In genomic region chr1:96559181-96559580, GRCh38 we compare ENCODE assay signal across 19 cellular contexts.
A peak's percentile ranks its signal among the peaks of the same experiment; 100 is the strongest.
DNase-seq lines count a peak whose midpoint lies in the region; ATAC-seq and TF ChIP-seq lines count a peak whose summit lies in the region.
"Had no signal": no experiment of that assay in that cellular context is flagged by ENCODE, and none has a peak within 500 bp of the region (broad histone marks: within the 10 kb centered on the region; RNA-seq: fewer than 3 reads in every experiment).

No MANE protein-coding gene starts in this region.

- intact Hi-C loops in left ventricle myocardium superior (cut with micrococcal nuclease) = no loop called here
- intact Hi-C loops in heart right ventricle (cut with DNase I) = no loop called here
- intact Hi-C loops in stomach (cut with DNase I; ENCODE audit: low total_unique reads) = no loop called here

- no peaks in the 10 kb centered on the region for H3K79me1 ChIP-seq in mesenchymal stem cell (replicated peaks; ENCODE audit: low read length, poor library complexity, severe bottlenecking)

- H3K4me3 ChIP-seq in heart right ventricle = peak overlapping the region in 1 of 10 donors; percentile 21
- H3K4me3 ChIP-seq in cardiac fibroblast (replicated peaks in 1 of 2; ENCODE audit: low read depth in 2 of 2, low read length in 2 of 2) = peak overlapping the region in 1 of 2 donors; percentile 22
- peak overlapping the region in 1 of 2 experiments; percentile 46 for H3K4me3 ChIP-seq in mesenchymal stem cell (ENCODE audit: insufficient read depth in 1 of 2, low read depth in 1 of 2, low read length in 2 of 2)
- no peak overlapping the region for H3K4me3 ChIP-seq in MG63
- no peak overlapping the region for H3K4me3 ChIP-seq in stomach
- H3K4me3 ChIP-seq: A549, coronary artery, lower lobe of right lung, right lobe of liver had no signal

- TF ChIP-seq POLR2A in stomach (IDR thresholded peaks at IDR 0.05) = no peak

- no peaks in the 10 kb centered on the region for H3K9me3 Mint-ChIP-seq in endothelial cell (ENCODE audit: unreplicated experiment)
- H3K9me3 Mint-ChIP-seq: T-helper 1 cell treated with Interleukin-12 subunit alpha and Interleukin-12 subunit beta and Interleukin-4 antibody, amounts not matched to agents 30 μg/mL and 1 μg/mL, for 36 hours had no signal

- WGBS in heart right ventricle, 2 donors = 48 to 66% methylated on average over 4 of the region's 4 CpGs
- WGBS in mesenchymal stem cell = 78% methylated on average over 4 of the region's 4 CpGs
- WGBS in stomach, 5 donors = 69 to 86% (median 74%) methylated on average over 4 of the region's 4 CpGs

- peaks cover 0 to 14% (median 0%) of the 10 kb centered on the region in 9 donors for H3K4me1 ChIP-seq in heart right ventricle
- peaks cover 1% of the 10 kb centered on the region for H3K4me1 ChIP-seq in mesenchymal stem cell (ENCODE audit: control insufficient read depth, insufficient read depth, low read depth, low read length)
- no peaks in the 10 kb centered on the region for H3K4me1 ChIP-seq in stomach
- H3K4me1 ChIP-seq: A549, right lobe of liver had no signal

- no peak overlapping the region for H3K27ac ChIP-seq in heart right ventricle
- peak overlapping the region; percentile 79 for H3K27ac ChIP-seq in mesenchymal stem cell (ENCODE audit: low read length, poor library complexity, severe bottlenecking)
- H3K27ac ChIP-seq in stomach = no peak overlapping the region
- H3K27ac ChIP-seq: A549, lower lobe of right lung, right lobe of liver had no signal

- H3K18ac ChIP-seq in mesenchymal stem cell (ENCODE audit: low read depth in 1 of 2, low read length in 2 of 2) = no peak overlapping the region

- TF ChIP-seq CTCF in heart right ventricle (IDR thresholded peaks at IDR 0.05) (no peak), cardiac fibroblast (IDR thresholded peaks at IDR 0.05; ENCODE audit: low read depth, low read length) (no peak), endothelial cell (IDR thresholded peaks at IDR 0.05; ENCODE audit: unreplicated experiment) (no peak), stomach (IDR thresholded peaks at IDR 0.05) (no peak)

- no peak overlapping the region for H2AK5ac ChIP-seq in mesenchymal stem cell (ENCODE audit: low read length, severe bottlenecking)

- H3K9ac ChIP-seq in mesenchymal stem cell (ENCODE audit: low read length) = peak overlapping the region; percentile 83

- no peaks in the 10 kb centered on the region for H3K36me3 Mint-ChIP-seq in endothelial cell (ENCODE audit: low read depth, unreplicated experiment)
- H3K36me3 Mint-ChIP-seq: natural killer cell treated with Interleukin-12 subunit alpha and Interleukin-12 subunit beta and Interleukin-15 and Interleukin-18, amount 100 ng/mL, for 72 hours had no signal

- H3K27ac Mint-ChIP-seq in endothelial cell (ENCODE audit: unreplicated experiment) = no peak overlapping the region
- H3K27ac Mint-ChIP-seq: natural killer cell treated with Interleukin-12 subunit alpha and Interleukin-12 subunit beta and Interleukin-15 and Interleukin-18, amount 100 ng/mL, for 72 hours; T-helper 1 cell treated with Interleukin-12 subunit alpha and Interleukin-12 subunit beta and Interleukin-4 antibody, amounts not matched to agents 30 μg/mL and 1 μg/mL, for 36 hours had no signal

- H3K27me3 ChIP-seq in heart right ventricle (no peaks in the 10 kb centered on the region), mesenchymal stem cell (ENCODE audit: control insufficient read depth in 1 of 2, insufficient read depth in 1 of 2, low read length in 2 of 2) (no peaks in the 10 kb centered on the region), MG63 (no peaks in the 10 kb centered on the region), stomach (no peaks in the 10 kb centered on the region)
- H3K27me3 ChIP-seq: right lobe of liver had no signal

- TF ChIP-seq EP300 in stomach (IDR thresholded peaks at IDR 0.05) = no peak

- H3K36me3 ChIP-seq in heart right ventricle (no peaks in the 10 kb centered on the region), mesenchymal stem cell (ENCODE audit: control insufficient read depth in 1 of 2, insufficient read depth in 2 of 2, low read depth in 1 of 2, low read length in 2 of 2) (no peaks in the 10 kb centered on the region), MG63 (no peaks in the 10 kb centered on the region), stomach (no peaks in the 10 kb centered on the region)
- H3K36me3 ChIP-seq: lower lobe of right lung, right lobe of liver had no signal

- H3K4me1 Mint-ChIP-seq in endothelial cell (ENCODE audit: unreplicated experiment) = no peaks in the 10 kb centered on the region

- no peak overlapping the region for H2BK5ac ChIP-seq in mesenchymal stem cell (ENCODE audit: low read depth, low read length, poor library complexity, severe bottlenecking)

- peaks cover 2% of the 10 kb centered on the region for H3K27me3 Mint-ChIP-seq in endothelial cell (ENCODE audit: unreplicated experiment)
- H3K27me3 Mint-ChIP-seq: natural killer cell treated with Interleukin-12 subunit alpha and Interleukin-12 subunit beta and Interleukin-15 and Interleukin-18, amount 100 ng/mL, for 72 hours had no signal

- DNase-seq in left ventricle myocardium superior = no peak
- no peak for DNase-seq in heart right ventricle
- peak; percentile 19 to 70 for DNase-seq in cardiac fibroblast (ENCODE audit: low read depth in 2 of 2)
- peak; percentile 30 for DNase-seq in mesenchymal stem cell
- no peak for DNase-seq in MG63
- no peak for DNase-seq in kidney glomerular epithelial cell (lab: John Stamatoyannopoulos, UW)
- DNase-seq in endothelial cell (ENCODE audit: low spot score) = no peak
- DNase-seq in stomach = no peak
- DNase-seq: activated CD4-positive, CD25-positive, alpha-beta regulatory T cell; activated effector memory CD4-positive, alpha-beta T cell treated with Interleukin-2 at 50 U/mL for 16 hours; amygdala; lower lobe of right lung; NCI-H1092; right lobe of liver; trophoblast cell had no signal

- no peak overlapping the region for H2AFZ ChIP-seq in mesenchymal stem cell (ENCODE audit: low read depth, low read length)

- ATAC-seq in left ventricle myocardium superior = peak; percentile 25
- no peak for ATAC-seq in heart right ventricle
- ATAC-seq: A549; natural killer cell treated with Interleukin-12 subunit alpha and Interleukin-12 subunit beta and Interleukin-15 and Interleukin-18, amount 100 ng/mL, for 72 hours had no signal

- no peak overlapping the region for H2BK12ac ChIP-seq in mesenchymal stem cell (ENCODE audit: low read length in 2 of 2)

- H3K9me3 ChIP-seq in heart right ventricle (peaks cover 0 to 18% (median 0%) of the 10 kb centered on the region in 11 donors), mesenchymal stem cell (ENCODE audit: control insufficient read depth, low read length) (no peaks in the 10 kb centered on the region), MG63 (peaks cover 18% of the 10 kb centered on the region), stomach (peaks cover 0 to 9% (median 0%) of the 10 kb centered on the region in 4 donors)
- H3K9me3 ChIP-seq: A549, lower lobe of right lung, right lobe of liver had no signal

- no peak overlapping the region for H3K23ac ChIP-seq in mesenchymal stem cell (ENCODE audit: low read length in 2 of 2)

- no peak overlapping the region for H3K4me2 ChIP-seq in mesenchymal stem cell (ENCODE audit: low read length, poor library complexity, severe bottlenecking)
- H3K4me2 ChIP-seq: A549 had no signal

- H3K14ac ChIP-seq in mesenchymal stem cell (ENCODE audit: low read length in 2 of 2) = no peak overlapping the region

- H4K91ac ChIP-seq in mesenchymal stem cell (ENCODE audit: low read length) = no peak overlapping the region

- no peak overlapping the region for H3K4ac ChIP-seq in mesenchymal stem cell (ENCODE audit: low read depth in 1 of 2, low read length in 2 of 2)

- no peak overlapping the region for H2BK15ac ChIP-seq in mesenchymal stem cell (ENCODE audit: low read depth, poor library complexity, severe bottlenecking)

- no peak overlapping the region for H4K8ac ChIP-seq in mesenchymal stem cell (ENCODE audit: low read length)

- no peak overlapping the region for H3K4me3 Mint-ChIP-seq in endothelial cell (ENCODE audit: unreplicated experiment)
- H3K4me3 Mint-ChIP-seq: natural killer cell treated with Interleukin-12 subunit alpha and Interleukin-12 subunit beta and Interleukin-15 and Interleukin-18, amount 100 ng/mL, for 72 hours; T-helper 1 cell treated with Interleukin-12 subunit alpha and Interleukin-12 subunit beta and Interleukin-4 antibody, amounts not matched to agents 30 μg/mL and 1 μg/mL, for 36 hours had no signal

- H2BK120ac ChIP-seq in mesenchymal stem cell (ENCODE audit: low read depth, low read length) = no peak overlapping the region

Comparison
In these comparisons a context has a peak if more than half of its experiments do, and no peak if none do; other contexts are left out.
1. DNase-seq: peak in cardiac fibroblast (2 of 2) and mesenchymal stem cell (single experiment); none in left ventricle myocardium superior (single experiment), heart right ventricle (0 of 2), MG63 (single experiment), kidney glomerular epithelial cell (single experiment), endothelial cell (single experiment) and stomach (single experiment).